12 cellular contexts compared by ENCODE assay signal in genomic region chr9:75414367-75415160, GRCh38.
"Had no signal": no experiment of that assay in that cellular context is flagged by ENCODE, and none has a peak within 500 bp of the region (broad histone marks: within the 10 kb centered on the region; RNA-seq: fewer than 3 reads in every experiment).

No MANE protein-coding gene starts in this region.

- H3K9me3 Mint-ChIP-seq: activated B cell treated with CpG ODN at 0.5 μM for 24 hours; activated CD4-positive, alpha-beta T cell treated with anti-CD3 and anti-CD28 coated beads, Interleukin-2, amount 10 ng/mL, durations not matched to agents 24 days and 14 days; activated naive CD4-positive, alpha-beta T cell treated with anti-CD3 and anti-CD28 coated beads for 36 hours; stimulated activated effector memory CD8-positive, alpha-beta T cell treated with anti-CD3 and anti-CD28 coated beads, Interleukin-12 subunit alpha, Interleukin-12 subunit beta, amount 100 ng/mL, for 72 hours; T-helper 1 cell treated with Interleukin-12 subunit alpha and Interleukin-12 subunit beta and Interleukin-4 antibody, amounts not matched to agents 30 μg/mL and 1 μg/mL, for 36 hours had no signal

- H3K4me3 Mint-ChIP-seq: activated B cell treated with CpG ODN at 0.5 μM for 24 hours; activated CD4-positive, alpha-beta T cell treated with anti-CD3 and anti-CD28 coated beads, Interleukin-2, amount 10 ng/mL, durations not matched to agents 24 days and 14 days; activated naive CD4-positive, alpha-beta T cell treated with anti-CD3 and anti-CD28 coated beads for 36 hours; naive thymus-derived CD4-positive, alpha-beta T cell; stimulated activated effector memory CD8-positive, alpha-beta T cell treated with anti-CD3 and anti-CD28 coated beads, Interleukin-12 subunit alpha, Interleukin-12 subunit beta, amount 100 ng/mL, for 72 hours; T-helper 1 cell treated with Interleukin-12 subunit alpha and Interleukin-12 subunit beta and Interleukin-4 antibody, amounts not matched to agents 30 μg/mL and 1 μg/mL, for 36 hours had no signal

- H3K27ac Mint-ChIP-seq: activated B cell treated with CpG ODN at 0.5 μM for 24 hours; activated CD4-positive, alpha-beta T cell treated with anti-CD3 and anti-CD28 coated beads, Interleukin-2, amount 10 ng/mL, durations not matched to agents 24 days and 14 days; activated naive CD4-positive, alpha-beta T cell treated with anti-CD3 and anti-CD28 coated beads for 36 hours; naive thymus-derived CD4-positive, alpha-beta T cell; stimulated activated effector memory CD8-positive, alpha-beta T cell treated with anti-CD3 and anti-CD28 coated beads, Interleukin-12 subunit alpha, Interleukin-12 subunit beta, amount 100 ng/mL, for 72 hours; T-helper 1 cell treated with Interleukin-12 subunit alpha and Interleukin-12 subunit beta and Interleukin-4 antibody, amounts not matched to agents 30 μg/mL and 1 μg/mL, for 36 hours had no signal

- ATAC-seq: foreskin keratinocyte; naive thymus-derived CD4-positive, alpha-beta T cell; stimulated activated effector memory CD8-positive, alpha-beta T cell treated with anti-CD3 and anti-CD28 coated beads, Interleukin-12 subunit alpha, Interleukin-12 subunit beta, amount 100 ng/mL, for 72 hours had no signal

- H3K4me1 Mint-ChIP-seq: activated B cell treated with CpG ODN at 0.5 μM for 24 hours; activated CD4-positive, alpha-beta T cell treated with anti-CD3 and anti-CD28 coated beads, Interleukin-2, amount 10 ng/mL, durations not matched to agents 24 days and 14 days; stimulated activated effector memory CD8-positive, alpha-beta T cell treated with anti-CD3 and anti-CD28 coated beads, Interleukin-12 subunit alpha, Interleukin-12 subunit beta, amount 100 ng/mL, for 72 hours had no signal

- DNase-seq: activated B cell treated with CpG ODN at 0.5 μM for 24 hours; activated CD4-positive, alpha-beta T cell treated with anti-CD3 and anti-CD28 coated beads, Interleukin-2, amount 10 ng/mL, durations not matched to agents 24 days and 14 days; activated naive CD4-positive, alpha-beta T cell treated with anti-CD3 and anti-CD28 coated beads for 36 hours; caudate nucleus; colonic mucosa; foreskin keratinocyte; heart right ventricle; kidney; naive thymus-derived CD4-positive, alpha-beta T cell; occipital lobe had no signal

- H3K36me3 Mint-ChIP-seq: naive thymus-derived CD4-positive, alpha-beta T cell; stimulated activated effector memory CD8-positive, alpha-beta T cell treated with anti-CD3 and anti-CD28 coated beads, Interleukin-12 subunit alpha, Interleukin-12 subunit beta, amount 100 ng/mL, for 72 hours had no signal

- H3K27me3 Mint-ChIP-seq: activated B cell treated with CpG ODN at 0.5 μM for 24 hours had no signal
